ENCODE assay signal across 19 cellular contexts in genomic region chr2:239425496-239426098, GRCh38. TPM values are rescaled to one million over a fixed set of nuclear protein-coding genes. Genes with fewer than 3 reads are reported as not detected.
DNase-seq lines count a peak whose midpoint lies in the region; TF ChIP-seq lines count a peak whose summit lies in the region.
"Had no signal": no experiment of that assay in that cellular context is flagged by ENCODE, and none has a peak within 500 bp of the region (broad histone marks: within the 10 kb centered on the region; RNA-seq: fewer than 3 reads in every experiment).

No MANE protein-coding gene starts in this region.

- H3K79me2 ChIP-seq in osteoblast (ENCODE audit: insufficient read depth, low read length) = no peaks in the 10 kb centered on the region

- no peak overlapping the region for H3K4me3 ChIP-seq in H7 (ENCODE audit: insufficient read depth, low read depth, low read length)
- no peak overlapping the region for H3K4me3 ChIP-seq in osteoblast (ENCODE audit: insufficient read depth, low read length)
- H3K4me3 ChIP-seq: MG63, SJCRH30 had no signal

- no peak for TF ChIP-seq CTCF in chondrocyte (IDR thresholded peaks at IDR 0.05)
- no peak for TF ChIP-seq CTCF in osteoblast (IDR thresholded peaks at IDR 0.05; ENCODE audit: extremely low read depth, low read depth, low read length)

- no peaks in the 10 kb centered on the region for H3K9me3 Mint-ChIP-seq in chondrocyte (ENCODE audit: low read depth)

- H3K4me1 ChIP-seq in osteoblast (ENCODE audit: insufficient read depth, low read length) = no peaks in the 10 kb centered on the region

- H3K36me3 ChIP-seq in H7 (replicated peaks; ENCODE audit: control insufficient read depth, insufficient read depth, low read length) = no peaks in the 10 kb centered on the region
- H3K36me3 ChIP-seq in osteoblast (ENCODE audit: insufficient read depth, low read length) = no peaks in the 10 kb centered on the region
- H3K36me3 ChIP-seq: MG63, SJCRH30 had no signal

- no peak overlapping the region for H2AFZ ChIP-seq in osteoblast (ENCODE audit: low read length)

- no peak overlapping the region for H3K4me2 ChIP-seq in osteoblast (ENCODE audit: insufficient read depth, low read length)

- H3K9me3 ChIP-seq in osteoblast (ENCODE audit: low read depth, low read length) = no peaks in the 10 kb centered on the region
- H3K9me3 ChIP-seq: MG63, SJCRH30 had no signal

- H3K36me3 Mint-ChIP-seq in chondrocyte (ENCODE audit: low read depth) = no peaks in the 10 kb centered on the region

- H3K27me3 ChIP-seq in H7 (ENCODE audit: control insufficient read depth, insufficient read depth, low read length) (no peaks in the 10 kb centered on the region), osteoblast (ENCODE audit: insufficient read depth, low read length) (peaks cover 3% of the 10 kb centered on the region)
- H3K27me3 ChIP-seq: MG63 had no signal

- no peak overlapping the region for H3K27ac Mint-ChIP-seq in chondrocyte (ENCODE audit: unreplicated experiment)
- H3K27ac Mint-ChIP-seq: B cell had no signal

- H3K27me3 Mint-ChIP-seq in chondrocyte (ENCODE audit: low read depth) = peaks cover 20% of the 10 kb centered on the region

- DNase-seq in H7 (peak; percentile 58), myocyte (ENCODE audit: low read depth) (peak; percentile 68), superior temporal gyrus (ENCODE audit: extremely low spot score) (peak; percentile 43), chondrocyte (ENCODE audit: low spot score) (no peak), T-helper 1 cell (no peak), osteoblast (ENCODE audit: insufficient read length, low spot score, missing footprints) (no peak)
- no peak for DNase-seq in activated CD4-positive, alpha-beta T cell treated with anti-CD3 and anti-CD28 coated beads for 48 hours
- DNase-seq: GDM1; MG63; NCI-H1048; NCI-H1417 treated with DMSO at 0.1 percent for 48 hours; NCI-H1930; NCI-H2227 treated with DMSO at 0.1 percent for 48 hours; NCI-H510A; NK-92 treated with Interleukin-12 subunit alpha and Interleukin-12 subunit beta, amount 100 ng/mL, for 24 hours; SJCRH30 had no signal

- H3K27ac ChIP-seq in cingulate gyrus (ENCODE audit: low read depth, low read length) = peak overlapping the region; percentile 54
- H3K27ac ChIP-seq in osteoblast (ENCODE audit: low read depth, low read length) = no peak overlapping the region
- H3K27ac ChIP-seq: SJCRH30 had no signal

- H4K20me1 ChIP-seq in osteoblast (ENCODE audit: insufficient read depth, low read length) = no peaks in the 10 kb centered on the region

- no peaks in the 10 kb centered on the region for H3K4me1 Mint-ChIP-seq in chondrocyte (ENCODE audit: low read depth)
- H3K4me1 Mint-ChIP-seq: B cell, CD14-positive monocyte had no signal

- H3K4me3 Mint-ChIP-seq in chondrocyte (ENCODE audit: unreplicated experiment) = no peak overlapping the region
- H3K4me3 Mint-ChIP-seq: B cell, CD14-positive monocyte had no signal

RNA-seq across cellular contexts. Expression of gene HDAC4, which starts 24.8 kb away (rescaled TPM):
- 18.1 and 28.5 TPM in 2 replicates for total RNA-seq in H7 (2014; rRNA removed; shearing (Covaris generic))
- total RNA-seq in myocyte (38.5 and 78.0 TPM in 2 replicates), chondrocyte (16.4 to 27.0 TPM (median 22.3 TPM) in 3 replicates), osteoblast (23.3 and 30.8 TPM in 2 replicates)
- polyA plus RNA-seq in myocyte (2012) = 14.7 TPM

Comparison
In these comparisons a context has a peak if more than half of its experiments do, and no peak if none do; other contexts are left out.
1. DNase-seq: peak in H7 (single experiment), myocyte (single experiment) and superior temporal gyrus (single experiment); none in chondrocyte (single experiment), T-helper 1 cell (0 of 5), activated CD4-positive, alpha-beta T cell treated with anti-CD3 and anti-CD28 coated beads for 48 hours (single experiment) and osteoblast (single experiment).